17 cellular contexts compared by ENCODE assay signal in genomic region chr2:105671156-105671555, GRCh38.
DNase-seq lines count a peak whose midpoint lies in the region; ATAC-seq lines count a peak whose summit lies in the region.
"Had no signal": no experiment of that assay in that cellular context is flagged by ENCODE, and none has a peak within 500 bp of the region (broad histone marks: within the 10 kb centered on the region; RNA-seq: fewer than 3 reads in every experiment).

No MANE protein-coding gene starts in this region.

- H3K27ac Mint-ChIP-seq in effector memory CD8-positive, alpha-beta T cell, result no peak overlapping the region
- H3K27ac Mint-ChIP-seq in activated CD4-positive, alpha-beta memory T cell treated with anti-CD3 and anti-CD28 coated beads for 36 hours, result no peak overlapping the region
- H3K27ac Mint-ChIP-seq: activated T-helper 2 cell treated with anti-CD3 and anti-CD28 coated beads, Interferon-gamma antibody, Interleukin-2, Interleukin-4, amounts not matched to agents 10 μg/mL and 5 μg/mL and 100 μg/mL, durations not matched to agents 14 hours and 24 hours and 36 hours had no signal

- no peak for ATAC-seq in effector memory CD8-positive, alpha-beta T cell (replicated peaks)
- ATAC-seq in left colon, result no peak

- no peaks in the 10 kb centered on the region for H3K36me3 Mint-ChIP-seq in effector memory CD8-positive, alpha-beta T cell (ENCODE audit: insufficient read depth)
- H3K36me3 Mint-ChIP-seq in activated CD4-positive, alpha-beta memory T cell treated with anti-CD3 and anti-CD28 coated beads for 36 hours, result peaks cover 5% of the 10 kb centered on the region

- POLR2A ChIA-PET in activated CD4-positive, alpha-beta memory T cell treated with anti-CD3 and anti-CD28 coated beads for 36 hours (lab: Charles Lee), result no interaction called here

- CTCF ChIA-PET in activated CD4-positive, alpha-beta memory T cell treated with anti-CD3 and anti-CD28 coated beads for 36 hours (lab: Charles Lee), result no interaction called here

- DNase-seq in GM04503 (ENCODE audit: low read depth) (peak; percentile 15), astrocyte of the hippocampus (ENCODE audit: low read depth, low spot score) (peak; percentile 7), cardiac septum (ENCODE audit: low spot score) (peak; percentile 81), stromal cell of bone marrow (ENCODE audit: low read depth) (peak; percentile 18), left colon (no peak), SW 1271 (lab: John Stamatoyannopoulos, UW) (no peak)
- DNase-seq in effector memory CD8-positive, alpha-beta T cell, result no peak
- no peak for DNase-seq in activated CD4-positive, alpha-beta memory T cell treated with anti-CD3 and anti-CD28 coated beads for 36 hours
- DNase-seq: activated CD8-positive, alpha-beta memory T cell treated with anti-CD3 and anti-CD28 coated beads for 24 hours; adrenal gland; kidney glomerular epithelial cell; NCI-H1092 treated with DMSO at 0.1 percent for 48 hours; NCI-H2107; NCI-H526 treated with DMSO at 0.1 percent for 48 hours; trophoblast cell had no signal

- H3K4me1 Mint-ChIP-seq in effector memory CD8-positive, alpha-beta T cell (ENCODE audit: low read depth in 2 of 2), result peaks cover 2 to 3% of the 10 kb centered on the region in 2 donors
- H3K4me1 Mint-ChIP-seq in activated CD4-positive, alpha-beta memory T cell treated with anti-CD3 and anti-CD28 coated beads for 36 hours (ENCODE audit: low read depth), result peaks cover 20% of the 10 kb centered on the region
- H3K4me1 Mint-ChIP-seq: IgD-negative memory B cell had no signal

- intact Hi-C loops in cardiac septum (cut with DNase I) (no loop called here), left colon (cut with DNase I, micrococcal nuclease) (no loop called here)
- intact Hi-C loops in activated CD4-positive, alpha-beta memory T cell treated with anti-CD3 and anti-CD28 coated beads for 36 hours (cut with micrococcal nuclease), result loop anchor here (10.0 kb wide), 2 partner anchors 184 to 254 kb away; no protein-coding TSS in a partner anchor

- H3K4me3 Mint-ChIP-seq in effector memory CD8-positive, alpha-beta T cell, result no peak overlapping the region
- H3K4me3 Mint-ChIP-seq in activated CD4-positive, alpha-beta memory T cell treated with anti-CD3 and anti-CD28 coated beads for 36 hours, result no peak overlapping the region
- H3K4me3 Mint-ChIP-seq: IgD-negative memory B cell had no signal

- peaks cover 6 to 7% of the 10 kb centered on the region in 2 donors for H3K9me3 Mint-ChIP-seq in effector memory CD8-positive, alpha-beta T cell
- peaks cover 15% of the 10 kb centered on the region for H3K9me3 Mint-ChIP-seq in activated CD4-positive, alpha-beta memory T cell treated with anti-CD3 and anti-CD28 coated beads for 36 hours

- H3K27me3 Mint-ChIP-seq in effector memory CD8-positive, alpha-beta T cell, result peaks cover 21 to 26% of the 10 kb centered on the region in 2 donors
- peaks cover 3% of the 10 kb centered on the region for H3K27me3 Mint-ChIP-seq in activated CD4-positive, alpha-beta memory T cell treated with anti-CD3 and anti-CD28 coated beads for 36 hours

Comparison
In these comparisons a context has a peak if more than half of its experiments do, and no peak if none do; other contexts are left out.
1. DNase-seq: peak in GM04503 (single experiment), astrocyte of the hippocampus (single experiment), cardiac septum (single experiment) and stromal cell of bone marrow (single experiment); none in effector memory CD8-positive, alpha-beta T cell (0 of 3), left colon (0 of 2), activated CD4-positive, alpha-beta memory T cell treated with anti-CD3 and anti-CD28 coated beads for 36 hours (single experiment) and SW 1271 (0 of 2).